Comparison of ENCODE assay signal across 21 cellular contexts in genomic region chr2:72821983-72822382, GRCh38.
"Had no signal": no experiment of that assay in that cellular context is flagged by ENCODE, and none has a peak within 500 bp of the region (broad histone marks: within the 10 kb centered on the region; RNA-seq: fewer than 3 reads in every experiment).

No MANE protein-coding gene starts in this region.

- DNase-seq: activated CD4-positive, alpha-beta memory T cell treated with anti-CD3 and anti-CD28 coated beads for 36 hours; activated CD4-positive, alpha-beta T cell treated with anti-CD3 and anti-CD28 coated beads for 48 hours; activated effector memory CD4-positive, alpha-beta T cell treated with Interleukin-2 at 50 U/mL for 16 hours; activated naive CD4-positive, alpha-beta T cell treated with anti-CD3 and anti-CD28 coated beads for 36 hours; activated naive CD8-positive, alpha-beta T cell treated with anti-CD3 and anti-CD28 coated beads, Interleukin-2, amount 10 ng/mL, durations not matched to agents 7 days and 5 days; activated T-cell treated with anti-CD3 and anti-CD28 coated beads, Interleukin-2, amount 50 U/mL, for 72 hours; amniotic stem cell; cortex of kidney; foreskin melanocyte; left colon; lower lobe of right lung; naive thymus-derived CD4-positive, alpha-beta T cell; retina; stimulated activated CD4-positive, alpha-beta T cell treated with anti-CD3 and anti-CD28 coated beads, Interleukin-12 subunit alpha, Interleukin-12 subunit beta, amount 100 ng/mL, for 4 hours; stimulated activated CD4-positive, alpha-beta T cell treated with anti-CD3 and anti-CD28 coated beads, Interleukin-4, amount 100 ng/mL, for 4 hours; stimulated activated naive CD8-positive, alpha-beta T cell treated with anti-CD3 and anti-CD28 coated beads, Interleukin-15, Interleukin-2, amounts not matched to agents 100 U/mL and 50 U/mL, for 24 hours; T-helper 2 cell; thyroid gland had no signal

- ATAC-seq: activated T-cell treated with anti-CD3 and anti-CD28 coated beads, Interleukin-2, amount 50 U/mL, for 72 hours; left colon; lower lobe of right lung; naive thymus-derived CD4-positive, alpha-beta T cell; stimulated activated naive CD8-positive, alpha-beta T cell treated with anti-CD3 and anti-CD28 coated beads, Interleukin-15, Interleukin-2, amounts not matched to agents 100 U/mL and 50 U/mL, for 24 hours had no signal

- H3K27ac ChIP-seq: lower lobe of right lung, thyroid gland had no signal

- FAIRE-seq: endometrium, islet of Langerhans had no signal

- H3K36me3 ChIP-seq: lower lobe of right lung, thyroid gland had no signal

- H3K9me3 Mint-ChIP-seq: activated CD4-positive, alpha-beta memory T cell treated with anti-CD3 and anti-CD28 coated beads for 36 hours; activated naive CD4-positive, alpha-beta T cell treated with anti-CD3 and anti-CD28 coated beads for 36 hours; activated T-cell treated with anti-CD3 and anti-CD28 coated beads, Interleukin-2, amount 50 U/mL, for 72 hours had no signal

- H3K4me3 Mint-ChIP-seq: activated CD4-positive, alpha-beta memory T cell treated with anti-CD3 and anti-CD28 coated beads for 36 hours; activated naive CD4-positive, alpha-beta T cell treated with anti-CD3 and anti-CD28 coated beads for 36 hours; activated naive CD8-positive, alpha-beta T cell treated with anti-CD3 and anti-CD28 coated beads, Interleukin-2, amount 10 ng/mL, durations not matched to agents 7 days and 5 days had no signal

- H3K27ac Mint-ChIP-seq: activated CD4-positive, alpha-beta memory T cell treated with anti-CD3 and anti-CD28 coated beads for 36 hours; activated naive CD4-positive, alpha-beta T cell treated with anti-CD3 and anti-CD28 coated beads for 36 hours; activated naive CD8-positive, alpha-beta T cell treated with anti-CD3 and anti-CD28 coated beads, Interleukin-2, amount 10 ng/mL, durations not matched to agents 7 days and 5 days; activated T-cell treated with anti-CD3 and anti-CD28 coated beads, Interleukin-2, amount 50 U/mL, for 72 hours; naive thymus-derived CD4-positive, alpha-beta T cell; progenitor cell of endocrine pancreas had no signal

- H3K27me3 ChIP-seq: thyroid gland had no signal

- H3K4me3 ChIP-seq: lower lobe of right lung, thyroid gland had no signal

- H3K9me3 ChIP-seq: lower lobe of right lung, thyroid gland had no signal

- H3K27me3 Mint-ChIP-seq: activated CD4-positive, alpha-beta memory T cell treated with anti-CD3 and anti-CD28 coated beads for 36 hours; activated naive CD8-positive, alpha-beta T cell treated with anti-CD3 and anti-CD28 coated beads, Interleukin-2, amount 10 ng/mL, durations not matched to agents 7 days and 5 days; progenitor cell of endocrine pancreas had no signal
